31 cellular contexts compared by ENCODE assay signal in genomic region chr3:163019260-163019659, GRCh38.
"Had no signal": no experiment of that assay in that cellular context is flagged by ENCODE, and none has a peak within 500 bp of the region (broad histone marks: within the 10 kb centered on the region; RNA-seq: fewer than 3 reads in every experiment).

No MANE protein-coding gene starts in this region.

- H3K9me2 ChIP-seq: SK-N-SH had no signal

- H3K4me2 ChIP-seq: KMS-11, SK-N-SH had no signal

- H3K9ac ChIP-seq: KMS-11, SK-N-SH had no signal

- ATAC-seq: PC-3, T-cell had no signal

- DNase-seq: Kasumi-1, KBM-7, MG63, NCI-H1048, NCI-H1092 treated with DMSO at 0.1 percent for 48 hours, NCI-H1105 treated with DMSO at 0.1 percent for 48 hours, NCI-H1417, NCI-H1436, NCI-H146, NCI-H1694, NCI-H187, NCI-H1930, NCI-H2029 treated with DMSO at 0.1 percent for 48 hours, NCI-H2081 treated with DMSO at 0.1 percent for 48 hours, NCI-H2107, NCI-H2171, NCI-H226, NCI-H446 treated with DMSO at 0.1 percent for 48 hours, NCI-H510A, NCI-H526, NCI-H69, NCI-H748 treated with DMSO at 0.1 percent for 48 hours, OCI-M1, PC-3, RPMI8226, SHP77 treated with DMSO at 0.1 percent for 48 hours, SK-N-SH, T-cell had no signal

- H3K9me3 ChIP-seq: MG63, Peyer's patch, SJSA1 had no signal

- H3K4me1 ChIP-seq: Peyer's patch, SJSA1 had no signal

- H3K27ac ChIP-seq: KMS-11, Peyer's patch, SJSA1 had no signal

- H3K36me3 ChIP-seq: MG63, Peyer's patch, SJSA1 had no signal

- H3K4me3 ChIP-seq: MG63, Peyer's patch, SJSA1 had no signal

- H3K27me3 ChIP-seq: MG63, Peyer's patch, SJSA1 had no signal
